In the genomic region with DNA sequence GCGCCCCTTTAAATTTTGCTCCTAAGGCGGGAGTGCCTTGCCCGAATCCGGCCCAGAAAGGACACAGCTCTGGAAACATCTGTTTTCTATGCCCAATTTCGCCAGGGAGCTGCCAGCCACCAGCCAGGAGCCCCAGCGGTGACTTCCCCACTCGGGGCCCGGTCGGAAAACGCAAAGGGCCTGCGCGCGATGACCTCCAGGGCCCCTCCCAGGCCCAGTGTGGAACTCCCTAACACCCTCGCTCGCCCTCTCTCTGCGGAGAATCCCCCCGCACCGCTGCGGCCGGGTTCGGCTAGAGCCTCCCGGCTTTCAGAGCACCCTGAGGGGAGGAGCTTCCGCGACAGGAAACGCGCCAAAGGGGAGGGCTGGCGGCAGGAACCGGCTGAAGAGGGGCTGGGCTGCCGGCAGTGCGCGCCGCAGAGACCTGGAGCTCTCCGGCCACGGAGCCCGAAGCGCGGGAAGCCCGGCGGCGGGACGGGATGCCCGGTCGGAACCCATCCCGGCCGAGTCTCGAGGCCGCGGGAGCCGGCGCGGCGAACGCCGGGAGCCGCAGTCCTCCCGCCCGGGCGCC, we compare ENCODE assay signal across 8 cellular contexts. TPM values are rescaled to one million over a fixed set of nuclear protein-coding genes. Genes with fewer than 3 reads are reported as not detected.
DNase-seq lines count a peak whose midpoint lies in the region; ATAC-seq lines count a peak whose summit lies in the region.

No MANE protein-coding gene starts in this region.

- peak; percentile 83 for ATAC-seq in GM19023 (IDR thresholded peaks at IDR 0.05; ENCODE audit: unreplicated experiment)
- ATAC-seq in HG03196 (IDR thresholded peaks at IDR 0.05; ENCODE audit: unreplicated experiment), result peak; percentile 78
- ATAC-seq in activated CD4-positive, CD25-positive, alpha-beta regulatory T cell treated with anti-CD3 and anti-CD28 coated beads, Interleukin-2, amount 50 U/mL, for 24 hours, result peak; percentile 84 to 89

- peak; percentile 96 for DNase-seq in AG20443 (ENCODE audit: low spot score)
- DNase-seq in NCI-H226, result peak; percentile 89
- DNase-seq in cerebellum (ENCODE audit: low spot score), result peak; percentile 57
- peak; percentile 89 for DNase-seq in kidney tubule cell (ENCODE audit: low spot score)
- DNase-seq in stimulated activated CD4-positive, alpha-beta T cell treated with anti-CD3 and anti-CD28 coated beads, Interleukin-1b, Interleukin-23, amount 100 ng/mL, for 1 hour (ENCODE audit: low read depth in 2 of 2), result peak; percentile 48 to 62

RNA-seq across cellular contexts. Expression of a gene that starts 0.5 kb away (rescaled TPM):
- 7.1 TPM for total RNA-seq in cerebellum

RNA-seq across cellular contexts. Expression of a gene that starts 38.5 kb away (rescaled TPM):
- total RNA-seq in cerebellum, result 60.4 TPM

RNA-seq across cellular contexts. Expression of a gene that starts 50.6 kb away (rescaled TPM):
- 26.9 TPM for total RNA-seq in cerebellum

Comparison
In these comparisons a context has a peak if more than half of its experiments do, and no peak if none do; other contexts are left out.
1. Peak in every context shown above with its lines: DNase-seq and ATAC-seq.